ENCODE assay signal across 20 cellular contexts in the genomic region with DNA sequence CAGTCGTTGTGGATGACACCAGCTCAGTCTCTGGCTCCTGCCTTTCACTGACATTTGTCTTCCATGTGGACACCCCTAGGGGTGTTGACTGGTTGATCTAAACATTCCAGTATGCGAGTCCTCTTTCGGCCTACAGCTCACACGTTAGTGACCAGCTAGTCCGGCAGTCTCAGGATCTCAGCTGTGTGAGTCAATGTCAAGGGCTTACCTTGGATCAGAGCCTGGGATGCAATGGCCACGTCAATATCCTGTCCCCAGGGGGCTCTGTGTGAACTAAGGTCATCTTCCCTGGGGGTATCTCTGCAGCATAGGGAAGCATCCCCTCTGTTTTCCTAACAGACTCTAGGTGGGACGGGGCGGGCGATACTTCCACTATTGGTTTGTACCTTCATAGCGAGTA. TPM values are rescaled to one million over a fixed set of nuclear protein-coding genes. Genes with fewer than 3 reads are reported as not detected.
DNase-seq lines count a peak whose midpoint lies in the region; ATAC-seq, FAIRE-seq and TF ChIP-seq lines count a peak whose summit lies in the region.
"Had no signal": no experiment of that assay in that cellular context is flagged by ENCODE, and none has a peak within 500 bp of the region (broad histone marks: within the 10 kb centered on the region; RNA-seq: fewer than 3 reads in every experiment).

No MANE protein-coding gene starts in this region.

- POLR2A ChIA-PET in CD4-positive, alpha-beta memory T cell (lab: Charles Lee; ENCODE audit: partially characterized antibody): no interaction called here

- H3K23ac ChIP-seq in neuronal stem cell (ENCODE audit: low read depth, low read length, poor library complexity): peak overlapping the region; percentile 48

- H3K36me3 ChIP-seq in bronchial epithelial cell (ENCODE audit: control insufficient read depth, insufficient read depth, low read length): no peaks in the 10 kb centered on the region
- no peaks in the 10 kb centered on the region for H3K36me3 ChIP-seq in neuronal stem cell (replicated peaks in 1 of 2; ENCODE audit: control insufficient read depth in 2 of 2, insufficient read depth in 2 of 2, low read length in 2 of 2)
- H3K36me3 ChIP-seq in body of pancreas (replicated peaks in 1 of 2; ENCODE audit: insufficient read depth in 1 of 2, low read depth in 2 of 2): no peaks in the 10 kb centered on the region
- H3K36me3 ChIP-seq in CD4-positive, alpha-beta memory T cell (ENCODE audit: insufficient read depth, low read length): no peaks in the 10 kb centered on the region
- H3K36me3 ChIP-seq: cardiac muscle cell had no signal

- CTCF ChIA-PET in CD4-positive, alpha-beta memory T cell (lab: Charles Lee; ENCODE audit: partially characterized antibody): interaction anchor here (1.2 kb wide), 1 partner anchor 51 kb away, joined by 3 read pairs; no protein-coding TSS in a partner anchor

- no peak overlapping the region for H3K4me3 Mint-ChIP-seq in CD4-positive, alpha-beta memory T cell

- TF ChIP-seq POLR2A in body of pancreas (IDR thresholded peaks at IDR 0.05): no peak

- H2BK5ac ChIP-seq in neuronal stem cell (ENCODE audit: low read length): no peak overlapping the region

- no peak overlapping the region for H3K4me2 ChIP-seq in neuronal stem cell (ENCODE audit: insufficient read depth, low read length, poor library complexity, severe bottlenecking)

- H4K8ac ChIP-seq in neuronal stem cell (ENCODE audit: low read depth, low read length): no peak overlapping the region

- H3K18ac ChIP-seq in neuronal stem cell (ENCODE audit: low read length): no peak overlapping the region

- H3K27me3 ChIP-seq in bronchial epithelial cell (ENCODE audit: control insufficient read depth, insufficient read depth, low read length) (no peaks in the 10 kb centered on the region), neuronal stem cell (ENCODE audit: control insufficient read depth in 3 of 3, insufficient read depth in 3 of 3, low read depth in 1 of 3, low read length in 3 of 3) (peaks cover 0 to 25% (median 0%) of the 10 kb centered on the region in 3 experiments), body of pancreas (no peaks in the 10 kb centered on the region)
- no peaks in the 10 kb centered on the region for H3K27me3 ChIP-seq in CD4-positive, alpha-beta memory T cell (ENCODE audit: insufficient read depth, low read length)
- H3K27me3 ChIP-seq: cardiac muscle cell had no signal

- no peak overlapping the region for H3K14ac ChIP-seq in neuronal stem cell (ENCODE audit: low read length)

- H3K9ac ChIP-seq in neuronal stem cell (ENCODE audit: low read depth, low read length, poor library complexity): no peak overlapping the region
- H3K9ac ChIP-seq: KMS-11 had no signal

- H2BK12ac ChIP-seq in neuronal stem cell (ENCODE audit: low read length): peak overlapping the region; percentile 31

- H4K91ac ChIP-seq in neuronal stem cell (ENCODE audit: low read depth, low read length, poor library complexity): no peak overlapping the region

- H2BK120ac ChIP-seq in neuronal stem cell (ENCODE audit: low read depth, low read length): no peak overlapping the region

- WGBS in neuronal stem cell (ENCODE audit: extremely low coverage in 2 of 2, insufficient read length in 2 of 2, insufficient replicate concordance in 1 of 2), 2 donors: no CpG with 5 or more reads among the region's 10 CpGs
- 79 to 83% methylated on average over 9 to 10 of the region's 10 CpGs for WGBS in body of pancreas, 2 donors

- no peak overlapping the region for H3K27ac Mint-ChIP-seq in CD4-positive, alpha-beta memory T cell

- H3K4ac ChIP-seq in neuronal stem cell (ENCODE audit: low read length): no peak overlapping the region

- no peaks in the 10 kb centered on the region for H3K9me3 ChIP-seq in neuronal stem cell (replicated peaks in 1 of 2; ENCODE audit: control insufficient read depth in 2 of 2, insufficient read depth in 1 of 2, low read depth in 1 of 2, low read length in 2 of 2)
- H3K9me3 ChIP-seq in body of pancreas: no peaks in the 10 kb centered on the region
- H3K9me3 ChIP-seq in CD4-positive, alpha-beta memory T cell (ENCODE audit: control insufficient read depth in 1 of 2, low read length in 2 of 2): no peaks in the 10 kb centered on the region

- H3K4me1 ChIP-seq in neuronal stem cell (ENCODE audit: control insufficient read depth in 2 of 2, insufficient read depth in 1 of 2, low read depth in 1 of 2, low read length in 2 of 2) (no peaks in the 10 kb centered on the region), body of pancreas (peaks cover 9% of the 10 kb centered on the region)
- H3K4me1 ChIP-seq in CD4-positive, alpha-beta memory T cell (ENCODE audit: insufficient read depth, low read length): peaks cover 16% of the 10 kb centered on the region

- peaks cover 12 to 24% (median 18%) of the 10 kb centered on the region in 4 donors for H3K4me1 Mint-ChIP-seq in CD4-positive, alpha-beta memory T cell

- intact Hi-C loops in body of pancreas (cut with DNase I): no loop called here
- intact Hi-C loops in CD4-positive, alpha-beta memory T cell (cut with micrococcal nuclease): no loop called here

- H3K4me3 ChIP-seq in bronchial epithelial cell (ENCODE audit: low read depth, low read length): no peak overlapping the region
- H3K4me3 ChIP-seq in neuronal stem cell (ENCODE audit: low read length in 2 of 2): no peak overlapping the region
- no peak overlapping the region for H3K4me3 ChIP-seq in body of pancreas
- no peak overlapping the region for H3K4me3 ChIP-seq in CD4-positive, alpha-beta memory T cell (ENCODE audit: low read length in 2 of 2)
- H3K4me3 ChIP-seq: cardiac muscle cell had no signal

- H3K9me3 Mint-ChIP-seq in CD4-positive, alpha-beta memory T cell: no peaks in the 10 kb centered on the region
- H3K9me3 Mint-ChIP-seq: CD8-positive, alpha-beta memory T cell; naive B cell had no signal

- no peak overlapping the region for H2BK15ac ChIP-seq in neuronal stem cell (ENCODE audit: low read length)

- FAIRE-seq in bronchial epithelial cell (lab: Jason Lieb, UNC): no peak

- H3K27ac ChIP-seq in neuronal stem cell (replicated peaks; ENCODE audit: low read length) (no peak overlapping the region), body of pancreas (no peak overlapping the region)
- H3K27ac ChIP-seq in CD4-positive, alpha-beta memory T cell (ENCODE audit: low read depth, low read length): no peak overlapping the region
- H3K27ac ChIP-seq: cardiac muscle cell, KMS-11 had no signal

- H3K79me1 ChIP-seq in neuronal stem cell (ENCODE audit: low read depth, low read length): no peaks in the 10 kb centered on the region

- H3K27me3 Mint-ChIP-seq in CD4-positive, alpha-beta memory T cell: no peaks in the 10 kb centered on the region

- no peak overlapping the region for H2AFZ ChIP-seq in neuronal stem cell (ENCODE audit: low read length)

- H3K36me3 Mint-ChIP-seq in CD4-positive, alpha-beta memory T cell: no peaks in the 10 kb centered on the region
- H3K36me3 Mint-ChIP-seq: naive B cell had no signal

- DNase-seq in EH (ENCODE audit: low read depth): peak; percentile 97
- peak; percentile 4 for DNase-seq in NCI-H69 (lab: John Stamatoyannopoulos, UW)
- peak; percentile 32 for DNase-seq in bronchial epithelial cell (ENCODE audit: low read depth)
- DNase-seq in neuronal stem cell (ENCODE audit: low spot score): no peak
- no peak for DNase-seq in body of pancreas
- DNase-seq in CD4-positive, alpha-beta memory T cell: no peak
- DNase-seq in OCI-M2 (lab: John Stamatoyannopoulos, UW; ENCODE audit: unreplicated experiment): no peak
- DNase-seq: activated CD4-positive, alpha-beta T cell treated with anti-CD3 and anti-CD28 coated beads, Interleukin-2, amount 50 U/mL, for 48 hours; CD8-positive, alpha-beta memory T cell; left ventricle myocardium superior; naive B cell; NCI-H187; retina; stimulated activated CD4-positive, alpha-beta T cell treated with anti-CD3 and anti-CD28 coated beads, Interleukin-4, amount 100 ng/mL, for 4 hours; stimulated activated naive CD4-positive, alpha-beta T cell; T-helper 9 cell had no signal

- TF ChIP-seq CTCF in bronchial epithelial cell (IDR thresholded peaks at IDR 0.05; ENCODE audit: insufficient read depth, low read length, severe bottlenecking): no peak
- TF ChIP-seq CTCF in body of pancreas (IDR thresholded peaks at IDR 0.05): no peak

- H2AK5ac ChIP-seq in neuronal stem cell (ENCODE audit: low read depth, low read length): no peak overlapping the region

- ATAC-seq in body of pancreas (no peak), GM21529 (IDR thresholded peaks at IDR 0.05; ENCODE audit: unreplicated experiment) (no peak)
- ATAC-seq: left ventricle myocardium superior, Right ventricle myocardium inferior had no signal

RNA-seq across cellular contexts. Expression of gene YWHAQ, which starts 35.1 kb away (rescaled TPM):
- total RNA-seq in bronchial epithelial cell (176 and 278 TPM in 2 replicates), body of pancreas (100 to 1,000 TPM in 1 of 2 donors, 10 to 100 TPM in 1; 69.2 to 132 TPM)
- 433 TPM for polyA plus RNA-seq in neuronal stem cell (2013, experiment 1 of 2)
- polyA plus RNA-seq in neuronal stem cell (2013, experiment 2 of 2): 430 TPM
- total RNA-seq in CD4-positive, alpha-beta memory T cell: 100 to 1,000 TPM; 124 TPM
- polyA plus RNA-seq in CD4-positive, alpha-beta memory T cell: 100 to 1,000 TPM; 315 to 504 TPM

Comparison
In these comparisons a context has a peak if more than half of its experiments do, and no peak if none do; other contexts are left out.
1. DNase-seq: peak in EH (single experiment), NCI-H69 (single experiment) and bronchial epithelial cell (single experiment); none in neuronal stem cell (single experiment), body of pancreas (0 of 4), CD4-positive, alpha-beta memory T cell (0 of 5) and OCI-M2 (single experiment).